ENCODE assay signal across 24 cellular contexts in the genomic region with DNA sequence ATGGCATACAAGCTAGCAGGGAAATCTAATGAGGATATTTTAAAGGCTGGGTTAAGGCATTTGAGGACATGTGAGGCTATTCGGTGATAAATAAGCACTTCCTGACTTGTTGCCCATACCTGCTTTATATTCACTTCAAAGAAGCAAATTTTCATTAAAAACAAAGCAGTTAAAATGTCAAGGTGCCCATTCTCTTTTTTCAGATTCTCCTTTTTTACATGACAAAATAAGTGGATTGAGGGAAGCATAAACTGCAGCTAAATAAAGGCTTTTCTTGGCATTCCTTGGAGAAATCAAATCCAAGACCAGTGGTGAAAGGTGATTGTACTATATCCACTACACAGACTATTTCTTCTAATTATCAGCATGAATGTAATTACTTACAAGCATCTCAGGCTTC.
DNase-seq lines count a peak whose midpoint lies in the region; ATAC-seq and TF ChIP-seq lines count a peak whose summit lies in the region.
"Had no signal": no experiment of that assay in that cellular context is flagged by ENCODE, and none has a peak within 500 bp of the region (broad histone marks: within the 10 kb centered on the region; RNA-seq: fewer than 3 reads in every experiment).

No MANE protein-coding gene starts in this region.

- H3K79me1 ChIP-seq in H9 (ENCODE audit: insufficient read depth, low read depth, low read length, poor library complexity, severe bottlenecking) = no peaks in the 10 kb centered on the region

- H3K14ac ChIP-seq in H9 (ENCODE audit: insufficient read depth, low read length) = no peak overlapping the region

- no peak overlapping the region for H2BK120ac ChIP-seq in H9 (ENCODE audit: low read depth, low read length, poor library complexity, severe bottlenecking)

- H3K27me3 ChIP-seq in H9 (ENCODE audit: insufficient read depth, low read length) (no peaks in the 10 kb centered on the region), HUES64 (ENCODE audit: insufficient read depth, low read length) (peaks cover 8% of the 10 kb centered on the region; the same call in 1 of the 2 replicates), iPS-15b (ENCODE audit: control insufficient read depth, insufficient read depth, low read length) (no peaks in the 10 kb centered on the region), adrenal gland (no peaks in the 10 kb centered on the region)
- H3K27me3 ChIP-seq: BLaER1 treated with 17β-estradiol and CSF1 and Interleukin-3, amounts not matched to agents 10 nM and 100 nM had no signal

- H2BK15ac ChIP-seq in H9 (ENCODE audit: low read depth, low read length) = no peak overlapping the region

- peak overlapping the region; percentile 36 to 63; a peak in 3 of 5 replicates for H3K4me3 Mint-ChIP-seq in H9
- H3K4me3 Mint-ChIP-seq: CD14-positive monocyte; CD4-positive, alpha-beta T cell; CD8-positive, alpha-beta memory T cell had no signal

- H3K27ac ChIP-seq in H9 (ENCODE audit: insufficient read length, low read depth, low read length) (no peak overlapping the region), HUES64 (ENCODE audit: low read depth, low read length) (no peak overlapping the region), adrenal gland (no peak overlapping the region)
- H3K27ac ChIP-seq: A549; BLaER1 treated with 17β-estradiol and CSF1 and Interleukin-3, amounts not matched to agents 10 nM and 100 nM; GM23248 had no signal

- H3K23ac ChIP-seq in H9 (ENCODE audit: insufficient read length, low read depth, low read length) = no peak overlapping the region

- ATAC-seq in HG03039 (IDR thresholded peaks at IDR 0.05; ENCODE audit: unreplicated experiment) = no peak
- ATAC-seq: A549, GM12878, HCT116 had no signal

- no peak overlapping the region for H2AFZ ChIP-seq in H9 (ENCODE audit: low read length)
- H2AFZ ChIP-seq: GM23248 had no signal

- H3K18ac ChIP-seq in H9 (ENCODE audit: insufficient read length, low read depth, low read length) = no peak overlapping the region

- WGBS in H9 (ENCODE audit: extremely low coverage, insufficient read length, low lambda C conversion rate) = no CpG with 5 or more reads among the region's 1 CpG
- 38% methylated on average over 1 of the region's 1 CpG for WGBS in HUES64
- WGBS in adrenal gland, 4 donors = 40 to 65% (median 57%) methylated on average over 1 of the region's 1 CpG

- no peak overlapping the region for H3K56ac ChIP-seq in H9 (ENCODE audit: insufficient read length, low read depth, low read length)

- intact Hi-C loops in adrenal gland (cut with DNase I) = no loop called here

- H3K4me1 ChIP-seq in H9 (ENCODE audit: insufficient read depth, low read length) (peaks cover 7% of the 10 kb centered on the region; the same call in 1 of the 2 replicates), HUES64 (ENCODE audit: insufficient read depth, low read length) (peaks cover 48% of the 10 kb centered on the region), iPS-15b (ENCODE audit: control insufficient read depth, insufficient read depth, low read length) (peaks cover 32% of the 10 kb centered on the region), adrenal gland (replicated peaks in 1 of 2) (no peaks in the 10 kb centered on the region)
- H3K4me1 ChIP-seq: A549; BE2C; BLaER1 treated with 17β-estradiol and CSF1 and Interleukin-3, amounts not matched to agents 10 nM and 100 nM had no signal

- H3K27me3 Mint-ChIP-seq in H9 (ENCODE audit: low read depth) = peaks cover 5% of the 10 kb centered on the region; the same call in 1 of the 2 replicates

- peak overlapping the region; percentile 7; the same call in 1 of the 2 replicates for H3K4me3 ChIP-seq in HUES64 (ENCODE audit: low read length)
- H3K4me3 ChIP-seq in iPS-15b (ENCODE audit: low read depth, low read length) = peak overlapping the region; percentile 38
- H3K4me3 ChIP-seq in adrenal gland = no peak overlapping the region
- H3K4me3 ChIP-seq: A549; BLaER1 treated with 17β-estradiol and CSF1 and Interleukin-3, amounts not matched to agents 10 nM and 100 nM; GM12878; GM23248 had no signal

- H3K4me1 Mint-ChIP-seq in H9 = peaks cover 43 to 48% of the 10 kb centered on the region in 2 experiments
- H3K4me1 Mint-ChIP-seq: CD14-positive monocyte; CD8-positive, alpha-beta memory T cell had no signal

- no peak for TF ChIP-seq POLR2A in adrenal gland (IDR thresholded peaks at IDR 0.05)

- no peaks in the 10 kb centered on the region for H3K9me3 Mint-ChIP-seq in H9
- H3K9me3 Mint-ChIP-seq: CD4-positive, alpha-beta T cell; CD8-positive, alpha-beta memory T cell had no signal

- no peak overlapping the region for H4K8ac ChIP-seq in H9 (replicated peaks; ENCODE audit: insufficient read length, low read depth, low read length)

- no peaks in the 10 kb centered on the region for H3K9me3 ChIP-seq in H9 (ENCODE audit: control insufficient read depth, low read depth, low read length)
- H3K9me3 ChIP-seq in HUES64 (ENCODE audit: insufficient read depth, low read depth, low read length) = no peaks in the 10 kb centered on the region
- H3K9me3 ChIP-seq in iPS-15b (ENCODE audit: control insufficient read depth, insufficient read depth, low read length) = no peaks in the 10 kb centered on the region
- H3K9me3 ChIP-seq in adrenal gland (replicated peaks in 1 of 3) = no peaks in the 10 kb centered on the region
- H3K9me3 ChIP-seq: A549; BE2C; BLaER1 treated with 17β-estradiol and CSF1 and Interleukin-3, amounts not matched to agents 10 nM and 100 nM had no signal

- H3K4me2 ChIP-seq in H9 (ENCODE audit: insufficient read depth, insufficient read length, low read length) = peak overlapping the region; percentile 30
- H3K4me2 ChIP-seq: A549; BLaER1 treated with 17β-estradiol and CSF1 and Interleukin-3, amounts not matched to agents 10 nM and 100 nM had no signal

- H3K36me3 Mint-ChIP-seq in H9 (ENCODE audit: insufficient read depth in 1 of 3, low read depth in 3 of 3) = no peaks in the 10 kb centered on the region
- H3K36me3 Mint-ChIP-seq: CD14-positive monocyte; CD8-positive, alpha-beta memory T cell had no signal

- no peaks in the 10 kb centered on the region for H3K36me3 ChIP-seq in HUES64 (ENCODE audit: insufficient read depth, low read length)
- H3K36me3 ChIP-seq in iPS-15b (ENCODE audit: control insufficient read depth, insufficient read depth, low read length) = no peaks in the 10 kb centered on the region
- no peaks in the 10 kb centered on the region for H3K36me3 ChIP-seq in adrenal gland (replicated peaks in 1 of 2)
- H3K36me3 ChIP-seq: BE2C; BLaER1 treated with 17β-estradiol and CSF1 and Interleukin-3, amounts not matched to agents 10 nM and 100 nM had no signal

- H3K9ac ChIP-seq in H9 (ENCODE audit: extremely low read depth, insufficient read length, low read length) = no peak overlapping the region
- no peak overlapping the region for H3K9ac ChIP-seq in HUES64 (ENCODE audit: low read depth, low read length)
- no peak overlapping the region for H3K9ac ChIP-seq in iPS-15b (ENCODE audit: low read depth, low read length)
- H3K9ac ChIP-seq: BLaER1 treated with 17β-estradiol and CSF1 and Interleukin-3, amounts not matched to agents 10 nM and 100 nM; GM23248 had no signal

- no peak overlapping the region for H2AK5ac ChIP-seq in H9 (ENCODE audit: insufficient read length, low read length)

- no peak overlapping the region for H2BK20ac ChIP-seq in H9 (ENCODE audit: low read depth, low read length, poor library complexity, severe bottlenecking)

- H4K5ac ChIP-seq in H9 (ENCODE audit: insufficient read length, low read depth, low read length) = no peak overlapping the region

- no peak overlapping the region for H3K4ac ChIP-seq in H9 (ENCODE audit: low read depth, low read length)

- H2BK5ac ChIP-seq in H9 (ENCODE audit: insufficient read length, low read length) = no peak overlapping the region

- TF ChIP-seq CTCF in H9 (conservative IDR thresholded peaks at IDR 0.05) = no peak
- TF ChIP-seq CTCF in adrenal gland (IDR thresholded peaks at IDR 0.05) = no peak

- DNase-seq in H9 = no peak
- DNase-seq in stimulated activated CD4-positive, alpha-beta T cell treated with anti-CD3 and anti-CD28 coated beads, Interleukin-12 subunit alpha, Interleukin-12 subunit beta, amount 100 ng/mL, for 4 hours = no peak
- no peak for DNase-seq in adrenal gland
- DNase-seq in superior temporal gyrus (ENCODE audit: extremely low spot score) = no peak
- DNase-seq: 8988T; ACHN; AML-193; BE2C; CD4-positive, alpha-beta T cell; CD8-positive, alpha-beta memory T cell; DMS 273 treated with DMSO at 0.1 percent for 48 hours; DMS79; EL; GDM1; GM23248; H7 had no signal

- no peak overlapping the region for H4K91ac ChIP-seq in H9 (ENCODE audit: insufficient read length, low read depth, low read length)

- H3K23me2 ChIP-seq in H9 (ENCODE audit: insufficient read length, low read depth, low read length, poor library complexity, severe bottlenecking) = no peaks in the 10 kb centered on the region

- no peaks in the 10 kb centered on the region for H4K20me1 ChIP-seq in H9 (ENCODE audit: control insufficient read depth, insufficient read depth, insufficient read length)
- H4K20me1 ChIP-seq: BLaER1 treated with 17β-estradiol and CSF1 and Interleukin-3, amounts not matched to agents 10 nM and 100 nM had no signal

- no peak overlapping the region for H3K27ac Mint-ChIP-seq in H9
- H3K27ac Mint-ChIP-seq: CD14-positive monocyte; CD4-positive, alpha-beta T cell; CD8-positive, alpha-beta memory T cell had no signal

- no peak overlapping the region for H2BK12ac ChIP-seq in H9 (ENCODE audit: insufficient read length, low read depth, low read length)

- H3T11ph ChIP-seq in H9 (ENCODE audit: low read length) = no peak overlapping the region

- H3K79me2 ChIP-seq in H9 (ENCODE audit: insufficient read depth, low read length) = no peaks in the 10 kb centered on the region

Comparison
In these comparisons a context has a peak if more than half of its experiments do, and no peak if none do; other contexts are left out.
1. H3K4me3 ChIP-seq: peak in HUES64 (single experiment) and iPS-15b (single experiment); none in adrenal gland (0 of 4).